ENCODE assay signal across 8 cellular contexts in genomic region chr4:75432683-75433082, GRCh38.
DNase-seq lines count a peak whose midpoint lies in the region; ATAC-seq and TF ChIP-seq lines count a peak whose summit lies in the region.

No MANE protein-coding gene starts in this region.

- no peaks in the 10 kb centered on the region for H3K4me1 ChIP-seq in Caco-2
- no peaks in the 10 kb centered on the region for H3K4me1 ChIP-seq in naive thymus-derived CD4-positive, alpha-beta T cell (ENCODE audit: control insufficient read depth in 2 of 2, insufficient read depth in 2 of 2, low read length in 2 of 2)

- BruUV-seq in Caco-2 (replicated peaks; lab: Mats Ljungman, UMichigan): no TSS peak

- no peaks in the 10 kb centered on the region for H3K27me3 ChIP-seq in Caco-2 (replicated peaks; ENCODE audit: control insufficient read depth, insufficient read depth, low read length)
- no peaks in the 10 kb centered on the region for H3K27me3 ChIP-seq in naive thymus-derived CD4-positive, alpha-beta T cell (ENCODE audit: control insufficient read depth in 2 of 2, insufficient read depth in 2 of 2, low read length in 2 of 2)

- H3K36me3 ChIP-seq in Caco-2 (ENCODE audit: control insufficient read depth, insufficient read depth, low read length): no peaks in the 10 kb centered on the region
- no peaks in the 10 kb centered on the region for H3K36me3 ChIP-seq in naive thymus-derived CD4-positive, alpha-beta T cell (ENCODE audit: control insufficient read depth in 2 of 3, insufficient read depth in 3 of 3, low read length in 3 of 3)

- H3K4me3 ChIP-seq in Caco-2 (ENCODE audit: low read depth, low read length): no peak overlapping the region
- H3K4me3 ChIP-seq in naive thymus-derived CD4-positive, alpha-beta T cell (ENCODE audit: low read length): no peak overlapping the region

- H3K9me3 ChIP-seq in Caco-2: no peaks in the 10 kb centered on the region
- H3K9me3 ChIP-seq in naive thymus-derived CD4-positive, alpha-beta T cell (ENCODE audit: control insufficient read depth in 2 of 3, low read length in 3 of 3): no peaks in the 10 kb centered on the region

- in situ Hi-C loops in GM13976 (cut with MboI; ENCODE audit: low sequenced_read_pairs, unreplicated experiment): no loop called here

- CTCF ChIA-PET in Caco-2 (lab: Charles Lee): interaction anchor here (0.8 to 1.7 kb wide), 5 partner anchors 35 to 558 kb away, joined by 3 to 12 read pairs (median 9); no protein-coding TSS in a partner anchor
- CTCF ChIA-PET in naive thymus-derived CD4-positive, alpha-beta T cell (lab: Charles Lee): no interaction called here

- ATAC-seq in naive thymus-derived CD4-positive, alpha-beta T cell: no peak
- no peak for ATAC-seq in naive thymus-derived CD8-positive, alpha-beta T cell

- no peak overlapping the region for H3K27ac Mint-ChIP-seq in Caco-2 (ENCODE audit: unreplicated experiment)
- no peak overlapping the region for H3K27ac Mint-ChIP-seq in glutamatergic neuron (ENCODE audit: unreplicated experiment)
- H3K27ac Mint-ChIP-seq in naive thymus-derived CD4-positive, alpha-beta T cell: no peak overlapping the region
- no peak overlapping the region for H3K27ac Mint-ChIP-seq in naive thymus-derived CD8-positive, alpha-beta T cell

- H3K27me3 Mint-ChIP-seq in Caco-2 (ENCODE audit: insufficient read depth, unreplicated experiment) (peaks cover 20% of the 10 kb centered on the region), glutamatergic neuron (ENCODE audit: unreplicated experiment) (no peaks in the 10 kb centered on the region)
- peaks cover 0 to 45% (median 30%) of the 10 kb centered on the region in 5 donors for H3K27me3 Mint-ChIP-seq in naive thymus-derived CD4-positive, alpha-beta T cell
- H3K27me3 Mint-ChIP-seq in naive thymus-derived CD8-positive, alpha-beta T cell: peaks cover 2 to 44% (median 16%) of the 10 kb centered on the region in 5 donors

- POLR2A ChIA-PET in Caco-2 (lab: Charles Lee): no interaction called here
- POLR2A ChIA-PET in naive thymus-derived CD4-positive, alpha-beta T cell (lab: Charles Lee): no interaction called here
- POLR2A ChIA-PET in naive thymus-derived CD8-positive, alpha-beta T cell (lab: Charles Lee): no interaction called here

- H3K9me3 Mint-ChIP-seq in Caco-2 (ENCODE audit: unreplicated experiment): no peaks in the 10 kb centered on the region
- H3K9me3 Mint-ChIP-seq in glutamatergic neuron (ENCODE audit: unreplicated experiment): peaks cover 1% of the 10 kb centered on the region
- H3K9me3 Mint-ChIP-seq in naive thymus-derived CD4-positive, alpha-beta T cell: peaks cover 6 to 29% (median 18%) of the 10 kb centered on the region in 11 donors
- H3K9me3 Mint-ChIP-seq in naive thymus-derived CD8-positive, alpha-beta T cell: peaks cover 8 to 34% (median 19%) of the 10 kb centered on the region in 9 donors

- intact Hi-C loops in Caco-2 (cut with micrococcal nuclease; ENCODE audit: unreplicated experiment): loop anchor here (1.0 kb wide), 2 partner anchors 36 to 58 kb away; no protein-coding TSS in a partner anchor
- intact Hi-C loops in naive thymus-derived CD4-positive, alpha-beta T cell (cut with micrococcal nuclease): no loop called here

- no peak overlapping the region for H3K27ac ChIP-seq in naive thymus-derived CD4-positive, alpha-beta T cell (ENCODE audit: low read depth, low read length)

- H3K4me3 Mint-ChIP-seq in Caco-2 (ENCODE audit: unreplicated experiment): no peak overlapping the region
- H3K4me3 Mint-ChIP-seq in glutamatergic neuron (ENCODE audit: unreplicated experiment): no peak overlapping the region
- no peak overlapping the region for H3K4me3 Mint-ChIP-seq in naive thymus-derived CD4-positive, alpha-beta T cell
- H3K4me3 Mint-ChIP-seq in naive thymus-derived CD8-positive, alpha-beta T cell: no peak overlapping the region

- H3K36me3 Mint-ChIP-seq in Caco-2 (ENCODE audit: insufficient read depth, unreplicated experiment): no peaks in the 10 kb centered on the region
- H3K36me3 Mint-ChIP-seq in glutamatergic neuron (ENCODE audit: unreplicated experiment): no peaks in the 10 kb centered on the region
- peaks cover 0 to 18% (median 4%) of the 10 kb centered on the region in 5 donors for H3K36me3 Mint-ChIP-seq in naive thymus-derived CD4-positive, alpha-beta T cell
- peaks cover 3 to 31% (median 12%) of the 10 kb centered on the region in 3 donors for H3K36me3 Mint-ChIP-seq in naive thymus-derived CD8-positive, alpha-beta T cell

- peak; percentile 67 to 68 for TF ChIP-seq CTCF in Caco-2 (IDR thresholded peaks at IDR 0.05; ENCODE audit: insufficient read depth in 1 of 2, low read depth in 1 of 2, low read length in 1 of 2, severe bottlenecking in 1 of 2, unreplicated experiment in 1 of 2)
- peak; percentile 12 for TF ChIP-seq CTCF in glutamatergic neuron (IDR thresholded peaks at IDR 0.05; ENCODE audit: partially characterized antibody, unreplicated experiment)
- TF ChIP-seq CTCF in GM13976 (IDR thresholded peaks at IDR 0.05; ENCODE audit: borderline replicate concordance, control extremely low read depth, extremely low read depth, insufficient read depth, missing control alignments): no peak

- DNase-seq in Caco-2 (peak; percentile 44 to 55), HCEC 1CT (peak; percentile 14), RPMI8226 (peak; percentile 4), glutamatergic neuron (no peak), ecto neural progenitor cell (ENCODE audit: low spot score) (no peak), GM13976 (ENCODE audit: low spot score) (no peak)
- DNase-seq in naive thymus-derived CD4-positive, alpha-beta T cell: no peak
- no peak for DNase-seq in naive thymus-derived CD8-positive, alpha-beta T cell

- H3K4me1 Mint-ChIP-seq in Caco-2 (ENCODE audit: low read depth, unreplicated experiment): no peaks in the 10 kb centered on the region
- H3K4me1 Mint-ChIP-seq in glutamatergic neuron (ENCODE audit: low read depth, unreplicated experiment): no peaks in the 10 kb centered on the region
- no peaks in the 10 kb centered on the region for H3K4me1 Mint-ChIP-seq in naive thymus-derived CD4-positive, alpha-beta T cell
- no peaks in the 10 kb centered on the region for H3K4me1 Mint-ChIP-seq in naive thymus-derived CD8-positive, alpha-beta T cell

Comparison
In these comparisons a context has a peak if more than half of its experiments do, and no peak if none do; other contexts are left out.
1. DNase-seq: peak in Caco-2 (2 of 2), HCEC 1CT (single experiment) and RPMI8226 (single experiment); none in glutamatergic neuron (single experiment), naive thymus-derived CD4-positive, alpha-beta T cell (0 of 9), naive thymus-derived CD8-positive, alpha-beta T cell (0 of 10), ecto neural progenitor cell (single experiment) and GM13976 (single experiment).